Comparison of ENCODE assay signal across 13 cellular contexts in genomic region chr11:763549-764321, GRCh38. TPM values are rescaled to one million over a fixed set of nuclear protein-coding genes. Genes with fewer than 3 reads are reported as not detected.
DNase-seq lines count a peak whose midpoint lies in the region; ATAC-seq and TF ChIP-seq lines count a peak whose summit lies in the region.
"Had no signal": no experiment of that assay in that cellular context is flagged by ENCODE, and none has a peak within 500 bp of the region (broad histone marks: within the 10 kb centered on the region; RNA-seq: fewer than 3 reads in every experiment).

No MANE protein-coding gene starts in this region.

- H3K36me3 ChIP-seq in HEK293 (ENCODE audit: control insufficient read depth in 2 of 2, insufficient read depth in 1 of 2, low read length in 2 of 2) (peaks cover 4 to 85% of the 10 kb centered on the region in 2 experiments; a peak in 2 of 3 replicates), breast epithelium (no peaks in the 10 kb centered on the region), neuronal stem cell (replicated peaks in 1 of 2; ENCODE audit: control insufficient read depth in 2 of 2, insufficient read depth in 2 of 2, low read length in 2 of 2) (peaks cover 42 to 85% of the 10 kb centered on the region in 2 donors)

- H2BK5ac ChIP-seq in neuronal stem cell (ENCODE audit: low read length) = no peak overlapping the region

- no peak for ATAC-seq in HG02642 (IDR thresholded peaks at IDR 0.05; ENCODE audit: poor library complexity, unreplicated experiment)

- peak overlapping the region; percentile 47 for H3K23ac ChIP-seq in neuronal stem cell (ENCODE audit: low read depth, low read length, poor library complexity)

- CTCF ChIA-PET in AG04450 (lab: Charles Lee) = interaction anchor here (0.6 to 1.0 kb wide), 2 partner anchors 12 to 21 kb away, joined by 3 to 5 read pairs; no protein-coding TSS in a partner anchor
- CTCF ChIA-PET in HEK293 (lab: Yijun Ruan, JAX) = interaction anchor here (0.7 to 1.0 kb wide), 4 partner anchors 10 to 100 kb away, joined by 3 to 4 read pairs (median 3); no protein-coding TSS in a partner anchor

- no peaks in the 10 kb centered on the region; the same call in 1 of the 2 replicates for H3K9me3 ChIP-seq in AG04450 (ENCODE audit: control insufficient read depth, insufficient read depth, low read length)
- no peaks in the 10 kb centered on the region for H3K9me3 ChIP-seq in HEK293 (ENCODE audit: control insufficient read depth, insufficient read depth, low read depth, low read length)
- no peaks in the 10 kb centered on the region for H3K9me3 ChIP-seq in breast epithelium
- no peaks in the 10 kb centered on the region for H3K9me3 ChIP-seq in neuronal stem cell (replicated peaks in 1 of 2; ENCODE audit: control insufficient read depth in 2 of 2, insufficient read depth in 1 of 2, low read depth in 1 of 2, low read length in 2 of 2)
- H3K9me3 ChIP-seq: pancreas, tibial artery had no signal

- WGBS in neuronal stem cell (ENCODE audit: extremely low coverage in 2 of 2, insufficient read length in 2 of 2, insufficient replicate concordance in 1 of 2), 2 donors = no CpG with 5 or more reads among the region's 22 CpGs

- H3K4me3 ChIP-seq in AG04450 (ENCODE audit: low read depth, low read length) (no peak overlapping the region), HEK293 (ENCODE audit: low read depth, low read length) (no peak overlapping the region), breast epithelium (no peak overlapping the region), neuronal stem cell (ENCODE audit: low read length in 2 of 2) (peak overlapping the region in 1 of 2 donors; percentile 34)
- H3K4me3 ChIP-seq: pancreas, tibial artery had no signal

- H2AK5ac ChIP-seq in neuronal stem cell (ENCODE audit: low read depth, low read length) = no peak overlapping the region

- DNase-seq in AG04450 (ENCODE audit: low read depth, low spot score) = no peak
- DNase-seq in breast epithelium (ENCODE audit: low spot score in 2 of 2) = no peak
- no peak for DNase-seq in neuronal stem cell (ENCODE audit: low spot score)
- DNase-seq in NCI-H187 (lab: John Stamatoyannopoulos, UW) = no peak
- DNase-seq in NCI-H510A (lab: John Stamatoyannopoulos, UW) = no peak
- DNase-seq in foreskin melanocyte = no peak
- DNase-seq: activated CD4-positive, alpha-beta T cell treated with anti-CD3 and anti-CD28 coated beads, Interleukin-2, amount 50 U/mL, for 4 hours; midbrain; stimulated activated CD4-positive, alpha-beta T cell treated with anti-CD3 and anti-CD28 coated beads, Interleukin-12 subunit alpha, Interleukin-12 subunit beta, amount 100 ng/mL, for 4 hours; tibial artery had no signal

- intact Hi-C loops in breast epithelium (cut with DNase I; ENCODE audit: low total_unique reads) = no loop called here

- peak overlapping the region; percentile 75 for H4K8ac ChIP-seq in neuronal stem cell (ENCODE audit: low read depth, low read length)

- H2BK120ac ChIP-seq in neuronal stem cell (ENCODE audit: low read depth, low read length) = no peak overlapping the region

- POLR2A ChIA-PET in AG04450 (lab: Yijun Ruan, JAX) = interaction anchor here (1.7 kb wide), 1 partner anchor 20 kb away, joined by 6 read pairs; no protein-coding TSS in a partner anchor
- POLR2A ChIA-PET in HEK293 (lab: Yijun Ruan, JAX) = interaction anchor here (0.6 to 1.9 kb wide), 9 partner anchors 10 to 178 kb away, joined by 3 to 9 read pairs (median 4); partner anchors contain the start of genes GATD1 and RPLP2

- peak overlapping the region; percentile 21 for H3K27ac ChIP-seq in AG04450 (ENCODE audit: low read depth, low read length)
- no peak overlapping the region for H3K27ac ChIP-seq in HEK293 (ENCODE audit: extremely low read depth, low read depth, low read length)
- H3K27ac ChIP-seq in breast epithelium = peak overlapping the region; percentile 61 to 73
- H3K27ac ChIP-seq in neuronal stem cell (replicated peaks; ENCODE audit: low read length) = no peak overlapping the region
- H3K27ac ChIP-seq: pancreas, tibial artery had no signal

- H3K4me1 ChIP-seq in HEK293 (ENCODE audit: control insufficient read depth, insufficient read depth, low read length) (no peaks in the 10 kb centered on the region), breast epithelium (peaks cover 0 to 4% of the 10 kb centered on the region in 2 donors), neuronal stem cell (ENCODE audit: control insufficient read depth in 2 of 2, insufficient read depth in 1 of 2, low read depth in 1 of 2, low read length in 2 of 2) (no peaks in the 10 kb centered on the region)
- H3K4me1 ChIP-seq: pancreas, tibial artery had no signal

- peaks cover 2% of the 10 kb centered on the region for H3K79me1 ChIP-seq in neuronal stem cell (ENCODE audit: low read depth, low read length)

- no peak overlapping the region for H3K4me2 ChIP-seq in neuronal stem cell (ENCODE audit: insufficient read depth, low read length, poor library complexity, severe bottlenecking)

- no peak overlapping the region for H3K18ac ChIP-seq in neuronal stem cell (ENCODE audit: low read length)

- H3K9ac ChIP-seq in neuronal stem cell (ENCODE audit: low read depth, low read length, poor library complexity) = no peak overlapping the region

- no peak overlapping the region for H4K91ac ChIP-seq in neuronal stem cell (ENCODE audit: low read depth, low read length, poor library complexity)

- H3K27me3 ChIP-seq in AG04450 (ENCODE audit: control insufficient read depth, insufficient read depth, low read length) (no peaks in the 10 kb centered on the region), breast epithelium (no peaks in the 10 kb centered on the region), neuronal stem cell (ENCODE audit: control insufficient read depth in 3 of 3, insufficient read depth in 3 of 3, low read depth in 1 of 3, low read length in 3 of 3) (no peaks in the 10 kb centered on the region)
- H3K27me3 ChIP-seq: pancreas, tibial artery had no signal

- TF ChIP-seq CTCF in AG04450 (IDR thresholded peaks at IDR 0.05; ENCODE audit: low read depth, low read length) (no peak), HEK293 (tag by site-specific recombination; IDR thresholded peaks at IDR 0.05) (no peak), breast epithelium (IDR thresholded peaks at IDR 0.05) (no peak)

- H3K14ac ChIP-seq in neuronal stem cell (ENCODE audit: low read length) = no peak overlapping the region

- H2AFZ ChIP-seq in neuronal stem cell (ENCODE audit: low read length) = no peak overlapping the region

- H2BK15ac ChIP-seq in neuronal stem cell (ENCODE audit: low read length) = no peak overlapping the region

- TF ChIP-seq POLR2A in breast epithelium (IDR thresholded peaks at IDR 0.05) = no peak

- H2BK12ac ChIP-seq in neuronal stem cell (ENCODE audit: low read length) = no peak overlapping the region

- no peak overlapping the region for H3K4ac ChIP-seq in neuronal stem cell (ENCODE audit: low read length)

TF ChIP-seq in HEK293, 187 proteins besides CTCF, POLR2A, EP300 and RAD21:
- TF ChIP-seq SCRT2 (tag by site-specific recombination; IDR thresholded peaks at IDR 0.05) (peak; percentile 50), ZNF639 (tag by site-specific recombination; IDR thresholded peaks at IDR 0.05) (no peak), ZNF223 (tag by site-specific recombination; IDR thresholded peaks at IDR 0.05) (no peak), ZNF600 (tag by site-specific recombination; IDR thresholded peaks at IDR 0.05) (peak; percentile 67; the same call in 1 of the 2 replicates), ZNF830 (tag by site-specific recombination; IDR thresholded peaks at IDR 0.05; ENCODE audit: low read depth) (no peak), ZNF366 (tag by site-specific recombination; conservative IDR thresholded peaks at IDR 0.05) (no peak), SCRT1 (tag by site-specific recombination; IDR thresholded peaks at IDR 0.05; ENCODE audit: borderline replicate concordance) (0 out of 2 replicates have a peak, but pooled peaks have one; percentile 18), ZNF112 (tag by site-specific recombination; IDR thresholded peaks at IDR 0.05) (no peak)

RNA-seq across cellular contexts. Expression of gene GATD1, which starts 13.6 kb away (rescaled TPM):
- polyA plus RNA-seq in AG04450 (2011; rRNA removed) = 15.0 and 18.8 TPM in 2 replicates
- polyA minus RNA-seq in AG04450 (2011; rRNA and poly(A)+ RNA removed) = 9.3 and 11.7 TPM in 2 replicates
- 10 to 100 TPM in 2 of 3 donors, 1 to 10 TPM in 1; 9.9 to 17.4 (median 16.4) TPM for total RNA-seq in breast epithelium
- 45.2 TPM for polyA plus RNA-seq in neuronal stem cell (2013, experiment 1 of 2)
- 42.6 TPM for polyA plus RNA-seq in neuronal stem cell (2013, experiment 2 of 2)

RNA-seq across cellular contexts. Expression of gene TALDO1, which starts 16.5 kb away (rescaled TPM):
- polyA plus RNA-seq in AG04450 (2011; rRNA removed) = 242 and 286 TPM in 2 replicates
- polyA minus RNA-seq in AG04450 (2011; rRNA and poly(A)+ RNA removed) = 98.9 and 103 TPM in 2 replicates
- 100 to 1,000 TPM; 137 to 239 (median 141) TPM for total RNA-seq in breast epithelium
- polyA plus RNA-seq in neuronal stem cell (2013, experiment 1 of 2) = 111 TPM
- 112 TPM for polyA plus RNA-seq in neuronal stem cell (2013, experiment 2 of 2)

RNA-seq across cellular contexts. Expression of gene CEND1, which starts 26.2 kb away (rescaled TPM):
- 0.55 and 1.1 TPM in 2 replicates for polyA plus RNA-seq in AG04450 (2011; rRNA removed)
- 0.30 and 0.46 TPM in 2 replicates for polyA minus RNA-seq in AG04450 (2011; rRNA and poly(A)+ RNA removed)
- total RNA-seq in breast epithelium = not detected
- 2.6 TPM for polyA plus RNA-seq in neuronal stem cell (2013, experiment 1 of 2)
- 2.7 TPM for polyA plus RNA-seq in neuronal stem cell (2013, experiment 2 of 2)

RNA-seq across cellular contexts. Expression of gene SLC25A22, which starts 34.3 kb away (rescaled TPM):
- polyA plus RNA-seq in AG04450 (2011; rRNA removed) = 11.3 and 11.5 TPM in 2 replicates
- polyA minus RNA-seq in AG04450 (2011; rRNA and poly(A)+ RNA removed) = 8.6 and 14.8 TPM in 2 replicates
- 10 to 100 TPM in 1 of 3 donors, 1 to 10 TPM in 2; 2.7 to 11.5 (median 4.7) TPM for total RNA-seq in breast epithelium
- 26.6 TPM for polyA plus RNA-seq in neuronal stem cell (2013, experiment 1 of 2)
- polyA plus RNA-seq in neuronal stem cell (2013, experiment 2 of 2) = 26.0 TPM

RNA-seq across cellular contexts. Expression of gene PIDD1, which starts 41.3 kb away (rescaled TPM):
- 5.7 and 8.2 TPM in 2 replicates for polyA plus RNA-seq in AG04450 (2011; rRNA removed)
- 2.9 and 3.6 TPM in 2 replicates for polyA minus RNA-seq in AG04450 (2011; rRNA and poly(A)+ RNA removed)
- 10 to 100 TPM; 10.2 to 17.3 (median 16.7) TPM for total RNA-seq in breast epithelium
- polyA plus RNA-seq in neuronal stem cell (2013, experiment 1 of 2) = 30.8 TPM
- polyA plus RNA-seq in neuronal stem cell (2013, experiment 2 of 2) = 31.2 TPM

Comparison
In these comparisons a context has a peak if more than half of its experiments do, and no peak if none do; other contexts are left out.
1. H3K27ac ChIP-seq: peak in AG04450 (single experiment) and breast epithelium (2 of 2); none in HEK293 (single experiment) and neuronal stem cell (single experiment).